18 cellular contexts compared by ENCODE assay signal in the genomic region with DNA sequence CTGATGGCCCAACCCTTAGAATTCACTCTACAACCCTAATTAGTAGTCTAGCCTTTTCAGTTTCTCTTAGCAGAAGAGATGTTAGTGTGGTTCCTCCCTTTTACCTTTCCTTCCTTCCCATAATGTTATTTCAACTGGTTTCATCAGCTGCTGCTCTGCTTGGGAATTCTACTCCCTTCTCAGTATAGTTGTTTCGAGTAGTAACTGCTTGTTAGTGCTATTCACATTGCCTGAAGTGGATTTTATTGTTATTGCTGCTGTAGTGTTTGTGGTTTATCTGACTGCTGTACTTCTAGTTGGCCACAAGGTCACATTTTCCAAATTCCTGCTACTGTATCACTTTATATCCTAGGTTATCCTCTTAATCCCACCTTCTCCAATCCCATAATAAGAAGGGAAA. TPM values are rescaled to one million over a fixed set of nuclear protein-coding genes. Genes with fewer than 3 reads are reported as not detected.
DNase-seq lines count a peak whose midpoint lies in the region; ATAC-seq and TF ChIP-seq lines count a peak whose summit lies in the region.
"Had no signal": no experiment of that assay in that cellular context is flagged by ENCODE, and none has a peak within 500 bp of the region (broad histone marks: within the 10 kb centered on the region; RNA-seq: fewer than 3 reads in every experiment).

No MANE protein-coding gene starts in this region.

- no peak overlapping the region for H3K4me2 ChIP-seq in GM23338
- H3K4me2 ChIP-seq: PC-9 had no signal

- 94 to 100% methylated on average over 1 of the region's 1 CpG for WGBS in upper lobe of left lung, 2 donors

- intact Hi-C loops in activated naive CD4-positive, alpha-beta T cell treated with anti-CD3 and anti-CD28 coated beads for 36 hours (cut with micrococcal nuclease) = no loop called here

- TF ChIP-seq POLR2A in upper lobe of left lung (IDR thresholded peaks at IDR 0.05) = no peak

- no peaks in the 10 kb centered on the region for H3F3A ChIP-seq in GM23338 (replicated peaks; ENCODE audit: low read depth)

- H3K27ac ChIP-seq in GM23338 (ENCODE audit: low read depth) (no peak overlapping the region), epithelial cell of prostate (peak overlapping the region; percentile 31), upper lobe of left lung (no peak overlapping the region)
- H3K27ac ChIP-seq: heart right ventricle, PC-9, skin epidermis had no signal

- no peak overlapping the region for H2AFZ ChIP-seq in GM23338
- H2AFZ ChIP-seq: PC-9 had no signal

- CTCF ChIA-PET in activated naive CD4-positive, alpha-beta T cell treated with anti-CD3 and anti-CD28 coated beads for 36 hours (lab: Charles Lee) = no interaction called here

- H3K9me3 Mint-ChIP-seq in GM23338 = no peaks in the 10 kb centered on the region; the same call in 2 of the 3 replicates
- H3K9me3 Mint-ChIP-seq in activated naive CD4-positive, alpha-beta T cell treated with anti-CD3 and anti-CD28 coated beads for 36 hours = no peaks in the 10 kb centered on the region
- H3K9me3 Mint-ChIP-seq: activated T-cell treated with anti-CD3 and anti-CD28 coated beads, Interleukin-2, amount 50 U/mL, for 4 hours had no signal

- H3K79me2 ChIP-seq in GM23338 (replicated peaks; ENCODE audit: insufficient read depth) = no peaks in the 10 kb centered on the region

- no peaks in the 10 kb centered on the region for H3K9me3 ChIP-seq in upper lobe of left lung
- H3K9me3 ChIP-seq: heart right ventricle had no signal

- H3K36me3 ChIP-seq in GM23338 (ENCODE audit: insufficient read depth) = no peaks in the 10 kb centered on the region
- no peaks in the 10 kb centered on the region for H3K36me3 ChIP-seq in upper lobe of left lung
- H3K36me3 ChIP-seq: heart right ventricle had no signal

- no peak overlapping the region for H3K4me3 Mint-ChIP-seq in GM23338
- H3K4me3 Mint-ChIP-seq in activated naive CD4-positive, alpha-beta T cell treated with anti-CD3 and anti-CD28 coated beads for 36 hours = no peak overlapping the region
- H3K4me3 Mint-ChIP-seq: activated T-cell treated with anti-CD3 and anti-CD28 coated beads, Interleukin-2, amount 50 U/mL, for 4 hours; brain had no signal

- H3K4me3 ChIP-seq in GM23338 (no peak overlapping the region), upper lobe of left lung (no peak overlapping the region)
- H3K4me3 ChIP-seq: heart right ventricle, PC-9, skin epidermis had no signal

- H3K36me3 Mint-ChIP-seq in GM23338 (ENCODE audit: low read depth) = no peaks in the 10 kb centered on the region
- peaks cover 4% of the 10 kb centered on the region for H3K36me3 Mint-ChIP-seq in activated naive CD4-positive, alpha-beta T cell treated with anti-CD3 and anti-CD28 coated beads for 36 hours (ENCODE audit: low read depth)
- H3K36me3 Mint-ChIP-seq: brain had no signal

- no peaks in the 10 kb centered on the region for H3K9me2 ChIP-seq in GM23338 (ENCODE audit: insufficient read depth)

- TF ChIP-seq EP300 in upper lobe of left lung (IDR thresholded peaks at IDR 0.05) = no peak

- DNase-seq in GM23338 (ENCODE audit: low spot score) (peak; percentile 50), NCI-H82 treated with DMSO at 0.1 percent for 48 hours (lab: John Stamatoyannopoulos, UW; ENCODE audit: unreplicated experiment) (peak; percentile 20), epithelial cell of prostate (ENCODE audit: low read depth, low spot score) (no peak), renal cortical epithelial cell (ENCODE audit: low read depth) (peak; percentile 58), NCI-H1048 (lab: John Stamatoyannopoulos, UW) (no peak), dermis blood vessel endothelial cell (no peak), upper lobe of left lung (no peak)
- no peak for DNase-seq in activated naive CD4-positive, alpha-beta T cell treated with anti-CD3 and anti-CD28 coated beads for 36 hours
- DNase-seq: activated CD4-positive, alpha-beta T cell treated with anti-CD3 and anti-CD28 coated beads for 48 hours; activated T-cell treated with anti-CD3 and anti-CD28 coated beads, Interleukin-2, amount 50 U/mL, for 4 hours; GF-D8; heart right ventricle; left ventricle myocardium superior; NCI-H446; PC-9; T-helper 1 cell had no signal

- H3K27ac Mint-ChIP-seq in GM23338 = no peak overlapping the region
- H3K27ac Mint-ChIP-seq in activated naive CD4-positive, alpha-beta T cell treated with anti-CD3 and anti-CD28 coated beads for 36 hours = no peak overlapping the region

- no peaks in the 10 kb centered on the region for H4K20me1 ChIP-seq in GM23338 (replicated peaks; ENCODE audit: insufficient read depth)

- peaks cover 11% of the 10 kb centered on the region for H3K4me1 Mint-ChIP-seq in GM23338
- no peaks in the 10 kb centered on the region for H3K4me1 Mint-ChIP-seq in activated naive CD4-positive, alpha-beta T cell treated with anti-CD3 and anti-CD28 coated beads for 36 hours (ENCODE audit: low read depth)

- peak; percentile 74 for ATAC-seq in GM23338
- ATAC-seq in upper lobe of left lung (ENCODE audit: low FRiP score in 2 of 2) = no peak
- ATAC-seq: activated T-cell treated with anti-CD3 and anti-CD28 coated beads, Interleukin-2, amount 50 U/mL, for 4 hours; heart right ventricle; left ventricle myocardium superior had no signal

- H3K27me3 Mint-ChIP-seq in GM23338 (ENCODE audit: insufficient read depth, low read depth, poor library complexity) = peaks cover 2% of the 10 kb centered on the region
- no peaks in the 10 kb centered on the region for H3K27me3 Mint-ChIP-seq in activated naive CD4-positive, alpha-beta T cell treated with anti-CD3 and anti-CD28 coated beads for 36 hours (ENCODE audit: low read depth)
- H3K27me3 Mint-ChIP-seq: brain had no signal

- peak in 1 of 2 experiments; percentile 35; a peak in 2 of 4 replicates for TF ChIP-seq CTCF in GM23338 (conservative IDR thresholded peaks at IDR 0.05; ENCODE audit: low read depth in 2 of 2)
- TF ChIP-seq CTCF in upper lobe of left lung (IDR thresholded peaks at IDR 0.05) = no peak

- H3K27me3 ChIP-seq in GM23338 (ENCODE audit: insufficient read depth) (no peaks in the 10 kb centered on the region), upper lobe of left lung (no peaks in the 10 kb centered on the region)
- H3K27me3 ChIP-seq: heart right ventricle had no signal

- no peaks in the 10 kb centered on the region for H3K4me1 ChIP-seq in GM23338 (ENCODE audit: insufficient read depth)
- no peaks in the 10 kb centered on the region for H3K4me1 ChIP-seq in upper lobe of left lung
- H3K4me1 ChIP-seq: heart right ventricle had no signal

TF ChIP-seq in GM23338, 12 proteins besides CTCF, POLR2A, EP300 and RAD21 (continues in another document):
- no peak for TF ChIP-seq EZH2 (IDR thresholded peaks at IDR 0.05; ENCODE audit: low read depth, unreplicated experiment)
- TF ChIP-seq EZH2phosphoT487 (IDR thresholded peaks at IDR 0.05; ENCODE audit: unreplicated experiment) = no peak
- no peak for TF ChIP-seq ZNF331 (CRISPR knock-in tag; IDR thresholded peaks at IDR 0.05; ENCODE audit: low read depth)
- no peak for TF ChIP-seq POLR2AphosphoS5 (IDR thresholded peaks at IDR 0.05; ENCODE audit: low read depth)
- TF ChIP-seq, protein P1, sequence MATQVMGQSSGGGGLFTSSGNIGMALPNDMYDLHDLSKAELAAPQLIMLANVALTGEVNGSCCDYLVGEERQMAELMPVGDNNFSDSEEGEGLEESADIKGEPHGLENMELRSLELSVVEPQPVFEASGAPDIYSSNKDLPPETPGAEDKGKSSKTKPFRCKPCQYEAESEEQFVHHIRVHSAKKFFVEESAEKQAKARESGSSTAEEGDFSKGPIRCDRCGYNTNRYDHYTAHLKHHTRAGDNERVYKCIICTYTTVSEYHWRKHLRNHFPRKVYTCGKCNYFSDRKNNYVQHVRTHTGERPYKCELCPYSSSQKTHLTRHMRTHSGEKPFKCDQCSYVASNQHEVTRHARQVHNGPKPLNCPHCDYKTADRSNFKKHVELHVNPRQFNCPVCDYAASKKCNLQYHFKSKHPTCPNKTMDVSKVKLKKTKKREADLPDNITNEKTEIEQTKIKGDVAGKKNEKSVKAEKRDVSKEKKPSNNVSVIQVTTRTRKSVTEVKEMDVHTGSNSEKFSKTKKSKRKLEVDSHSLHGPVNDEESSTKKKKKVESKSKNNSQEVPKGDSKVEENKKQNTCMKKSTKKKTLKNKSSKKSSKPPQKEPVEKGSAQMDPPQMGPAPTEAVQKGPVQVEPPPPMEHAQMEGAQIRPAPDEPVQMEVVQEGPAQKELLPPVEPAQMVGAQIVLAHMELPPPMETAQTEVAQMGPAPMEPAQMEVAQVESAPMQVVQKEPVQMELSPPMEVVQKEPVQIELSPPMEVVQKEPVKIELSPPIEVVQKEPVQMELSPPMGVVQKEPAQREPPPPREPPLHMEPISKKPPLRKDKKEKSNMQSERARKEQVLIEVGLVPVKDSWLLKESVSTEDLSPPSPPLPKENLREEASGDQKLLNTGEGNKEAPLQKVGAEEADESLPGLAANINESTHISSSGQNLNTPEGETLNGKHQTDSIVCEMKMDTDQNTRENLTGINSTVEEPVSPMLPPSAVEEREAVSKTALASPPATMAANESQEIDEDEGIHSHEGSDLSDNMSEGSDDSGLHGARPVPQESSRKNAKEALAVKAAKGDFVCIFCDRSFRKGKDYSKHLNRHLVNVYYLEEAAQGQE (IDR thresholded peaks at IDR 0.05; ENCODE audit: unreplicated experiment) = no peak

RNA-seq across cellular contexts. Expression of a gene that starts 29.7 kb away (rescaled TPM):
- 33.4 and 45.7 TPM in 2 replicates for total RNA-seq in GM23338 (2014; rRNA removed; shearing (Covaris generic))
- polyA plus RNA-seq in GM23338 (2016; fragmentation: Nextera tagmentation; extraction: Ambion mirVana) = 42.2 and 53.9 TPM in 2 replicates
- 77.6 and 108 TPM in 2 replicates for total RNA-seq in renal cortical epithelial cell
- total RNA-seq in dermis blood vessel endothelial cell = 58.7 and 83.1 TPM in 2 replicates
- total RNA-seq in upper lobe of left lung = 10 to 100 TPM in 4 of 6 donors, 1 to 10 TPM in 2; 6.4 to 51.1 (median 35.3) TPM
- 10 to 100 TPM; 45.8 to 48.1 TPM for total RNA-seq in activated naive CD4-positive, alpha-beta T cell treated with anti-CD3 and anti-CD28 coated beads for 36 hours

Comparison
In these comparisons a context has a peak if more than half of its experiments do, and no peak if none do; other contexts are left out.
1. DNase-seq: peak in GM23338 (single experiment), NCI-H82 treated with DMSO at 0.1 percent for 48 hours (single experiment) and renal cortical epithelial cell (single experiment); none in epithelial cell of prostate (single experiment), NCI-H1048 (single experiment), dermis blood vessel endothelial cell (single experiment), upper lobe of left lung (0 of 2) and activated naive CD4-positive, alpha-beta T cell treated with anti-CD3 and anti-CD28 coated beads for 36 hours (single experiment).